In the genomic region with DNA sequence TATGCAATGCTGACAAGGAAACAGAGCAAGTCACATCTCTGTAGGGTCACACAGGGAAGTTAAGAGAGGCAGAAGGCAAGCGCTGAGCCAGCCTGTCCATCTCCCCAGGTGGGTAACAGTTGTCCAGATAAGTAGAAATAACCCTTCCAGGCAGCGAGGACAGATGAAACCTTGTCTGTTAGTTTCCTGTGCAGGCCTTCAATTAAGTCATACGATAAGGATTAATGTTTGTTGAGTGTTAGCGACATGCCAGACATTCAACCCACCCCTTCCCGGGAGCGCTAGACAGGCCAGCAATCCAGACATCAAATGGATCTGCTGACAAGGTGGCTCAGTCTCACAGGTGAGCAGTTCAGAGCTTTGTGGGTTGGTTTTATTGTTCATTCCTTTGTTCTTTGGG, we compare ENCODE assay signal across 18 cellular contexts.
DNase-seq lines count a peak whose midpoint lies in the region; ATAC-seq and TF ChIP-seq lines count a peak whose summit lies in the region.
"Had no signal": no experiment of that assay in that cellular context is flagged by ENCODE, and none has a peak within 500 bp of the region (broad histone marks: within the 10 kb centered on the region; RNA-seq: fewer than 3 reads in every experiment).

No MANE protein-coding gene starts in this region.

- H3K9me2 ChIP-seq in SK-N-SH = no peaks in the 10 kb centered on the region

- POLR2A ChIA-PET in SK-N-SH (lab: Yijun Ruan, JAX) = interaction anchor here (0.5 to 1.2 kb wide), 2 partner anchors 22 to 1101 kb away, joined by 3 to 4 read pairs; no protein-coding TSS in a partner anchor
- POLR2A ChIA-PET in CD8-positive, alpha-beta T cell (lab: Charles Lee) = no interaction called here

- CTCF ChIA-PET in SK-N-SH (lab: Yijun Ruan, JAX) = interaction anchor here (1.6 kb wide), 1 partner anchor 30 kb away, joined by 3 read pairs; no protein-coding TSS in a partner anchor
- CTCF ChIA-PET in CD8-positive, alpha-beta T cell (lab: Charles Lee) = interaction anchor here (2.2 kb wide), 1 partner anchor 28 kb away, joined by 9 read pairs; no protein-coding TSS in a partner anchor

- intact Hi-C loops in esophagus muscularis mucosa (cut with DNase I) = no loop called here
- intact Hi-C loops in CD8-positive, alpha-beta T cell (cut with DNase I, micrococcal nuclease) = no loop called here

- H3K4me1 ChIP-seq in SK-N-SH (ENCODE audit: control insufficient read depth in 1 of 2, insufficient read depth in 2 of 2, low read depth in 1 of 2, low read length in 1 of 2) (peaks cover 0 to 46% of the 10 kb centered on the region in 2 experiments; a peak in 2 of 4 replicates), esophagus muscularis mucosa (peaks cover 0 to 7% (median 4%) of the 10 kb centered on the region in 4 donors)
- no peaks in the 10 kb centered on the region for H3K4me1 ChIP-seq in CD8-positive, alpha-beta T cell (ENCODE audit: insufficient read depth, low read length)

- no peaks in the 10 kb centered on the region for H3K9me3 Mint-ChIP-seq in progenitor cell of endocrine pancreas (ENCODE audit: low read depth)
- no peaks in the 10 kb centered on the region for H3K9me3 Mint-ChIP-seq in CD8-positive, alpha-beta T cell
- H3K9me3 Mint-ChIP-seq: CD4-positive, alpha-beta T cell; IgD-negative memory B cell had no signal

- H3K27me3 ChIP-seq in SK-N-SH (ENCODE audit: insufficient read depth) (no peaks in the 10 kb centered on the region), esophagus muscularis mucosa (no peaks in the 10 kb centered on the region)
- no peaks in the 10 kb centered on the region for H3K27me3 ChIP-seq in CD8-positive, alpha-beta T cell (ENCODE audit: insufficient read depth, low read length)

- WGBS in SK-N-SH (ENCODE audit: low lambda C conversion rate) = 52% methylated on average over 6 of the region's 6 CpGs
- 84% methylated on average over 3 of the region's 6 CpGs for WGBS in esophagus muscularis mucosa

- no peak for TF ChIP-seq CTCF in SK-N-SH (IDR thresholded peaks at IDR 0.05)
- no peak for TF ChIP-seq CTCF in esophagus muscularis mucosa (IDR thresholded peaks at IDR 0.05)
- no peak for TF ChIP-seq CTCF in progenitor cell of endocrine pancreas (IDR thresholded peaks at IDR 0.05; ENCODE audit: unreplicated experiment)
- no peak for TF ChIP-seq CTCF in CD8-positive, alpha-beta T cell (IDR thresholded peaks at IDR 0.05)

- H3K27ac ChIP-seq in SK-N-SH (ENCODE audit: low read depth in 2 of 2, low read length in 1 of 2) (peak overlapping the region in 1 of 2 experiments; percentile 99; a peak in 2 of 4 replicates), esophagus muscularis mucosa (replicated peaks in 1 of 4) (no peak overlapping the region)
- H3K27ac ChIP-seq in CD8-positive, alpha-beta T cell (ENCODE audit: low read depth, low read length) = no peak overlapping the region
- H3K27ac ChIP-seq: C4-2B had no signal

- no peaks in the 10 kb centered on the region for H3K79me2 ChIP-seq in SK-N-SH (ENCODE audit: insufficient read depth)

- no peak overlapping the region for H3K4me3 Mint-ChIP-seq in progenitor cell of endocrine pancreas (ENCODE audit: low read depth)
- no peak overlapping the region for H3K4me3 Mint-ChIP-seq in CD8-positive, alpha-beta T cell
- H3K4me3 Mint-ChIP-seq: CD4-positive, alpha-beta T cell; HFFc6; IgD-negative memory B cell had no signal

- peak; percentile 22; the same call in 1 of the 2 replicates for TF ChIP-seq RAD21 in SK-N-SH (IDR thresholded peaks at IDR 0.05; ENCODE audit: low read length)

- peak; percentile 67 for DNase-seq in SK-N-SH
- peak; percentile 68 for DNase-seq in esophagus muscularis mucosa (ENCODE audit: extremely low spot score)
- DNase-seq in progenitor cell of endocrine pancreas (ENCODE audit: low spot score, unreplicated experiment) = no peak
- no peak for DNase-seq in CD8-positive, alpha-beta T cell
- no peak for DNase-seq in cerebellar nuclear complex (lab: John Stamatoyannopoulos, UW)
- DNase-seq: ACHN; CD4-positive, alpha-beta T cell; DMS153; DMS79; GF-D8; GOT3; H7; HFFc6 had no signal

- H3K27ac Mint-ChIP-seq in progenitor cell of endocrine pancreas = peak overlapping the region; percentile 16
- H3K27ac Mint-ChIP-seq in CD8-positive, alpha-beta T cell = no peak overlapping the region
- H3K27ac Mint-ChIP-seq: CD4-positive, alpha-beta T cell; HFFc6; IgD-negative memory B cell had no signal

- TF ChIP-seq EP300 in SK-N-SH (IDR thresholded peaks at IDR 0.05; ENCODE audit: borderline replicate concordance in 1 of 2, low read depth in 1 of 2, low read length in 1 of 2) (peak in 1 of 2 experiments; percentile 99; a peak in 2 of 4 replicates), esophagus muscularis mucosa (IDR thresholded peaks at IDR 0.05) (no peak)

- H3K27me3 Mint-ChIP-seq in progenitor cell of endocrine pancreas = peaks cover 6% of the 10 kb centered on the region
- no peaks in the 10 kb centered on the region for H3K27me3 Mint-ChIP-seq in CD8-positive, alpha-beta T cell (ENCODE audit: low read depth)
- H3K27me3 Mint-ChIP-seq: CD4-positive, alpha-beta T cell; IgD-negative memory B cell had no signal

- H3K9me3 ChIP-seq in SK-N-SH (no peaks in the 10 kb centered on the region), esophagus muscularis mucosa (no peaks in the 10 kb centered on the region)
- H3K9me3 ChIP-seq in CD8-positive, alpha-beta T cell (ENCODE audit: low read length) = no peaks in the 10 kb centered on the region

- H3K4me1 Mint-ChIP-seq in progenitor cell of endocrine pancreas (ENCODE audit: low read depth) = no peaks in the 10 kb centered on the region
- no peaks in the 10 kb centered on the region for H3K4me1 Mint-ChIP-seq in CD8-positive, alpha-beta T cell (ENCODE audit: low read depth)
- H3K4me1 Mint-ChIP-seq: IgD-negative memory B cell had no signal

- no peak for ATAC-seq in CD8-positive, alpha-beta T cell
- ATAC-seq in GM18861 (IDR thresholded peaks at IDR 0.05; ENCODE audit: unreplicated experiment) = no peak
- ATAC-seq: HCT116, HepG2 had no signal

- H3K4me3 ChIP-seq in SK-N-SH (ENCODE audit: low read depth in 2 of 2, low read length in 1 of 2) (no peak overlapping the region), esophagus muscularis mucosa (no peak overlapping the region)
- H3K4me3 ChIP-seq in CD8-positive, alpha-beta T cell (ENCODE audit: low read depth, low read length) = no peak overlapping the region

- no peaks in the 10 kb centered on the region for H4K20me1 ChIP-seq in SK-N-SH (ENCODE audit: insufficient read depth)

- no peak overlapping the region for H3K4me2 ChIP-seq in SK-N-SH

- H3K9ac ChIP-seq in SK-N-SH = no peak overlapping the region

- TF ChIP-seq POLR2A in esophagus muscularis mucosa (IDR thresholded peaks at IDR 0.05; ENCODE audit: low read depth) = no peak

- no peaks in the 10 kb centered on the region for H3K36me3 Mint-ChIP-seq in progenitor cell of endocrine pancreas (ENCODE audit: insufficient read depth)
- H3K36me3 Mint-ChIP-seq in CD8-positive, alpha-beta T cell = no peaks in the 10 kb centered on the region

- H3K36me3 ChIP-seq in SK-N-SH (replicated peaks in 1 of 2; ENCODE audit: control insufficient read depth in 1 of 2, insufficient read depth in 2 of 2, low read length in 1 of 2) = no peaks in the 10 kb centered on the region
- no peaks in the 10 kb centered on the region for H3K36me3 ChIP-seq in esophagus muscularis mucosa
- H3K36me3 ChIP-seq in CD8-positive, alpha-beta T cell (ENCODE audit: insufficient read depth, low read length) = no peaks in the 10 kb centered on the region

- H3F3A ChIP-seq in SK-N-SH (replicated peaks; ENCODE audit: insufficient read depth) = no peaks in the 10 kb centered on the region

- H2AFZ ChIP-seq in SK-N-SH (ENCODE audit: low read depth) = no peak overlapping the region

TF ChIP-seq in SK-N-SH, 30 proteins besides CTCF, POLR2A, EP300 and RAD21 (continues in another document):
- TF ChIP-seq RCOR1 (IDR thresholded peaks at IDR 0.05; ENCODE audit: low read length) = peak; percentile 88
- TF ChIP-seq, protein P1, sequence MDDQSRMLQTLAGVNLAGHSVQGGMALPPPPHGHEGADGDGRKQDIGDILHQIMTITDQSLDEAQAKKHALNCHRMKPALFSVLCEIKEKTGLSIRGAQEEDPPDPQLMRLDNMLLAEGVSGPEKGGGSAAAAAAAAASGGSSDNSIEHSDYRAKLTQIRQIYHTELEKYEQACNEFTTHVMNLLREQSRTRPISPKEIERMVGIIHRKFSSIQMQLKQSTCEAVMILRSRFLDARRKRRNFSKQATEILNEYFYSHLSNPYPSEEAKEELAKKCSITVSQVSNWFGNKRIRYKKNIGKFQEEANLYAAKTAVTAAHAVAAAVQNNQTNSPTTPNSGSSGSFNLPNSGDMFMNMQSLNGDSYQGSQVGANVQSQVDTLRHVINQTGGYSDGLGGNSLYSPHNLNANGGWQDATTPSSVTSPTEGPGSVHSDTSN (IDR thresholded peaks at IDR 0.05) = no peak
- TF ChIP-seq FOXM1 (IDR thresholded peaks at IDR 0.05; ENCODE audit: low read depth) = no peak
- TF ChIP-seq YY1 (IDR thresholded peaks at IDR 0.05; ENCODE audit: low read depth) = no peak
- TF ChIP-seq NFIC (IDR thresholded peaks at IDR 0.05; ENCODE audit: borderline replicate concordance) = no peak
- TF ChIP-seq, protein P2, sequence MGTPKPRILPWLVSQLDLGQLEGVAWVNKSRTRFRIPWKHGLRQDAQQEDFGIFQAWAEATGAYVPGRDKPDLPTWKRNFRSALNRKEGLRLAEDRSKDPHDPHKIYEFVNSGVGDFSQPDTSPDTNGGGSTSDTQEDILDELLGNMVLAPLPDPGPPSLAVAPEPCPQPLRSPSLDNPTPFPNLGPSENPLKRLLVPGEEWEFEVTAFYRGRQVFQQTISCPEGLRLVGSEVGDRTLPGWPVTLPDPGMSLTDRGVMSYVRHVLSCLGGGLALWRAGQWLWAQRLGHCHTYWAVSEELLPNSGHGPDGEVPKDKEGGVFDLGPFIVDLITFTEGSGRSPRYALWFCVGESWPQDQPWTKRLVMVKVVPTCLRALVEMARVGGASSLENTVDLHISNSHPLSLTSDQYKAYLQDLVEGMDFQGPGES (IDR thresholded peaks at IDR 0.05; ENCODE audit: low read depth, low read length) = no peak
- TF ChIP-seq FOXJ3 (CRISPR knock-in tag; IDR thresholded peaks at IDR 0.05) = peak; percentile 89
- TF ChIP-seq, protein P3, sequence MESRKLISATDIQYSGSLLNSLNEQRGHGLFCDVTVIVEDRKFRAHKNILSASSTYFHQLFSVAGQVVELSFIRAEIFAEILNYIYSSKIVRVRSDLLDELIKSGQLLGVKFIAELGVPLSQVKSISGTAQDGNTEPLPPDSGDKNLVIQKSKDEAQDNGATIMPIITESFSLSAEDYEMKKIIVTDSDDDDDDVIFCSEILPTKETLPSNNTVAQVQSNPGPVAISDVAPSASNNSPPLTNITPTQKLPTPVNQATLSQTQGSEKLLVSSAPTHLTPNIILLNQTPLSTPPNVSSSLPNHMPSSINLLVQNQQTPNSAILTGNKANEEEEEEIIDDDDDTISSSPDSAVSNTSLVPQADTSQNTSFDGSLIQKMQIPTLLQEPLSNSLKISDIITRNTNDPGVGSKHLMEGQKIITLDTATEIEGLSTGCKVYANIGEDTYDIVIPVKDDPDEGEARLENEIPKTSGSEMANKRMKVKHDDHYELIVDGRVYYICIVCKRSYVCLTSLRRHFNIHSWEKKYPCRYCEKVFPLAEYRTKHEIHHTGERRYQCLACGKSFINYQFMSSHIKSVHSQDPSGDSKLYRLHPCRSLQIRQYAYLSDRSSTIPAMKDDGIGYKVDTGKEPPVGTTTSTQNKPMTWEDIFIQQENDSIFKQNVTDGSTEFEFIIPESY (IDR thresholded peaks at IDR 0.05; ENCODE audit: borderline replicate concordance, low read depth) = no peak

Comparison
In these comparisons a context has a peak if more than half of its experiments do, and no peak if none do; other contexts are left out.
1. DNase-seq: peak in SK-N-SH (single experiment) and esophagus muscularis mucosa (single experiment); none in progenitor cell of endocrine pancreas (single experiment), CD8-positive, alpha-beta T cell (0 of 7) and cerebellar nuclear complex (0 of 2).